Comparison of ENCODE assay signal across 8 cellular contexts in genomic region chr3:28349397-28350000, GRCh38. TPM values are rescaled to one million over a fixed set of nuclear protein-coding genes. Genes with fewer than 3 reads are reported as not detected.
DNase-seq lines count a peak whose midpoint lies in the region; ATAC-seq and TF ChIP-seq lines count a peak whose summit lies in the region.

No MANE protein-coding gene starts in this region.

- WGBS in SK-N-SH (ENCODE audit: low lambda C conversion rate) = 4% methylated on average over 11 of the region's 16 CpGs

- H3K4me1 ChIP-seq in SK-N-SH (ENCODE audit: control insufficient read depth in 1 of 2, insufficient read depth in 2 of 2, low read depth in 1 of 2, low read length in 1 of 2) = peaks cover 6 to 26% of the 10 kb centered on the region in 2 experiments; a peak in 2 of 4 replicates

- H3K9ac ChIP-seq in SK-N-SH = peak overlapping the region; percentile 97

- H2AFZ ChIP-seq in SK-N-SH (ENCODE audit: low read depth) = peak overlapping the region; percentile 74

- peaks cover 30% of the 10 kb centered on the region for H3K4me1 Mint-ChIP-seq in progenitor cell of endocrine pancreas (ENCODE audit: low read depth)

- peak overlapping the region; percentile 97 to 99 for H3K27ac ChIP-seq in SK-N-SH (ENCODE audit: low read depth in 2 of 2, low read length in 1 of 2)

- no peaks in the 10 kb centered on the region for H3K9me2 ChIP-seq in SK-N-SH

- DNase-seq in Daoy (ENCODE audit: low read depth) (peak; percentile 6), SK-N-SH (peak; percentile 8), fibroblast of peridontal ligament (ENCODE audit: extremely low read depth) (peak; percentile 81), progenitor cell of endocrine pancreas (ENCODE audit: low spot score, unreplicated experiment) (no peak), GDM1 (lab: John Stamatoyannopoulos, UW) (no peak), midbrain (lab: John Stamatoyannopoulos, UW) (no peak)
- DNase-seq in effector CD8-positive, alpha-beta T cell (lab: John Stamatoyannopoulos, UW) = no peak

- peaks cover 4% of the 10 kb centered on the region for H3F3A ChIP-seq in SK-N-SH (replicated peaks; ENCODE audit: insufficient read depth)

- H3K27me3 Mint-ChIP-seq in progenitor cell of endocrine pancreas = no peaks in the 10 kb centered on the region

- H3K9me3 ChIP-seq in SK-N-SH = no peaks in the 10 kb centered on the region

- peak overlapping the region; percentile 97 for H3K4me3 Mint-ChIP-seq in progenitor cell of endocrine pancreas (ENCODE audit: low read depth)

- peaks cover 23% of the 10 kb centered on the region for H3K36me3 Mint-ChIP-seq in progenitor cell of endocrine pancreas (ENCODE audit: insufficient read depth)

- H3K4me2 ChIP-seq in SK-N-SH = peak overlapping the region; percentile 76

- TF ChIP-seq RAD21 in SK-N-SH (IDR thresholded peaks at IDR 0.05; ENCODE audit: low read length) = no peak

- CTCF ChIA-PET in SK-N-SH (lab: Yijun Ruan, JAX) = interaction anchor here (0.9 to 2.9 kb wide), 5 partner anchors 14 to 1849 kb away, joined by 3 to 11 read pairs (median 3); no protein-coding TSS in a partner anchor

- no peaks in the 10 kb centered on the region; the same call in 1 of the 2 replicates for H4K20me1 ChIP-seq in SK-N-SH (ENCODE audit: insufficient read depth)

- H3K36me3 ChIP-seq in SK-N-SH (replicated peaks in 1 of 2; ENCODE audit: control insufficient read depth in 1 of 2, insufficient read depth in 2 of 2, low read length in 1 of 2) = peaks cover 2 to 4% of the 10 kb centered on the region in 2 experiments

- peak overlapping the region; percentile 99 for H3K27ac Mint-ChIP-seq in progenitor cell of endocrine pancreas

- H3K79me2 ChIP-seq in SK-N-SH (ENCODE audit: insufficient read depth) = peaks cover 58% of the 10 kb centered on the region

- peak overlapping the region; percentile 88 to 93 for H3K4me3 ChIP-seq in SK-N-SH (ENCODE audit: low read depth in 2 of 2, low read length in 1 of 2)

- H3K27me3 ChIP-seq in SK-N-SH (ENCODE audit: insufficient read depth) = no peaks in the 10 kb centered on the region

- no peak for TF ChIP-seq EP300 in SK-N-SH (IDR thresholded peaks at IDR 0.05; ENCODE audit: borderline replicate concordance in 1 of 2, low read depth in 1 of 2, low read length in 1 of 2)

- H3K9me3 Mint-ChIP-seq in progenitor cell of endocrine pancreas (ENCODE audit: low read depth) = peaks cover 19% of the 10 kb centered on the region

- POLR2A ChIA-PET in SK-N-SH (lab: Yijun Ruan, JAX) = interaction anchor here (0.9 kb wide), 1 partner anchor 795 kb away, joined by 3 read pairs; no protein-coding TSS in a partner anchor

- peak; percentile 5 for ATAC-seq in HG02885 (IDR thresholded peaks at IDR 0.05; ENCODE audit: poor library complexity, unreplicated experiment)

- no peak for TF ChIP-seq CTCF in SK-N-SH (IDR thresholded peaks at IDR 0.05)
- TF ChIP-seq CTCF in progenitor cell of endocrine pancreas (IDR thresholded peaks at IDR 0.05; ENCODE audit: unreplicated experiment) = no peak

TF ChIP-seq in SK-N-SH, 30 proteins besides CTCF, POLR2A, EP300 and RAD21:
- TF ChIP-seq FOXM1 (IDR thresholded peaks at IDR 0.05; ENCODE audit: low read depth) (no peak), FOXJ3 (CRISPR knock-in tag; IDR thresholded peaks at IDR 0.05) (0 out of 2 replicates have a peak, but pooled peaks have one; percentile 2), FOSL2 (IDR thresholded peaks at IDR 0.05; ENCODE audit: borderline replicate concordance, low read depth) (no peak), IRF3 (IDR thresholded peaks at IDR 0.05; ENCODE audit: low read depth, low read length) (no peak), MXI1 (IDR thresholded peaks at IDR 0.05; ENCODE audit: low read depth, low read length) (no peak)

RNA-seq across cellular contexts. Expression of gene AZI2, which starts 0.9 kb away (rescaled TPM):
- 25.6 and 38.5 TPM in 2 replicates for total RNA-seq in Daoy (2014; rRNA removed; shearing (Covaris generic))
- 27.3 and 32.7 TPM in 2 replicates for polyA plus RNA-seq in SK-N-SH (2012; rRNA removed)
- 38.9 and 50.7 TPM in 2 replicates for polyA plus RNA-seq in SK-N-SH (2012; cell fraction: cytosol; rRNA removed)
- polyA plus RNA-seq in SK-N-SH (2012; cell fraction: nucleus; rRNA removed) = 12.3 and 46.2 TPM in 2 replicates
- total RNA-seq in progenitor cell of endocrine pancreas = 57.1 and 64.3 TPM in 2 replicates

RNA-seq across cellular contexts. Expression of gene ZCWPW2, which starts 1.0 kb away (rescaled TPM):
- not detected in 2 replicates for total RNA-seq in Daoy (2014; rRNA removed; shearing (Covaris generic))
- 0.13 and 0.15 TPM in 2 replicates for polyA plus RNA-seq in SK-N-SH (2012; rRNA removed)
- 0.28 and 0.40 TPM in 2 replicates for polyA plus RNA-seq in SK-N-SH (2012; cell fraction: cytosol; rRNA removed)
- 0.11 and 0.12 TPM in 2 replicates for polyA plus RNA-seq in SK-N-SH (2012; cell fraction: nucleus; rRNA removed)
- 0.81 TPM in 1 of 2 replicates, not detected in the other for total RNA-seq in progenitor cell of endocrine pancreas

Comparison
In these comparisons a context has a peak if more than half of its experiments do, and no peak if none do; other contexts are left out.
1. DNase-seq: peak in Daoy (single experiment), SK-N-SH (single experiment) and fibroblast of peridontal ligament (single experiment); none in progenitor cell of endocrine pancreas (single experiment), GDM1 (single experiment), effector CD8-positive, alpha-beta T cell (single experiment) and midbrain (single experiment).